In genomic region chr9:37332581-37332980, GRCh38 we compare ENCODE assay signal across 28 cellular contexts.
"Had no signal": no experiment of that assay in that cellular context is flagged by ENCODE, and none has a peak within 500 bp of the region (broad histone marks: within the 10 kb centered on the region; RNA-seq: fewer than 3 reads in every experiment).

No MANE protein-coding gene starts in this region.

- H3K36me3 Mint-ChIP-seq: mesothelial cell of epicardium; stimulated activated effector memory CD8-positive, alpha-beta T cell treated with anti-CD3 and anti-CD28 coated beads, Interleukin-12 subunit alpha, Interleukin-12 subunit beta, amount 100 ng/mL, for 72 hours had no signal

- H3K4me1 ChIP-seq: colonic mucosa, esophagus muscularis mucosa, foreskin keratinocyte, gastroesophageal sphincter, prostate gland, right atrium auricular region, sigmoid colon, tibial nerve, upper lobe of left lung, uterus had no signal

- H2AFZ ChIP-seq: hepatocyte had no signal

- H3K4me2 ChIP-seq: hepatocyte had no signal

- H3K27ac Mint-ChIP-seq: dendritic cell treated with granulocyte-macrophage colony-stimulating factor and Interleukin-4, amounts not matched to agents 40 ng/mL and 50 ng/mL, for 4 days; endodermal cell; mesothelial cell of epicardium; naive thymus-derived CD4-positive, alpha-beta T cell; nephron progenitor cell; stimulated activated effector memory CD8-positive, alpha-beta T cell treated with anti-CD3 and anti-CD28 coated beads, Interleukin-12 subunit alpha, Interleukin-12 subunit beta, amount 100 ng/mL, for 72 hours; stimulated activated naive CD8-positive, alpha-beta T cell treated with anti-CD3 and anti-CD28 coated beads, Interleukin-15, Interleukin-2, amounts not matched to agents 100 ng/mL and 50 ng/mL, for 24 hours had no signal

- H3K27ac ChIP-seq: colonic mucosa, epithelial cell of prostate, esophagus muscularis mucosa, foreskin keratinocyte, gastroesophageal sphincter, heart left ventricle, hepatocyte, prostate gland, right atrium auricular region, sigmoid colon, thoracic aorta, tibial nerve, upper lobe of left lung, uterus had no signal

- ATAC-seq: foreskin keratinocyte; gastroesophageal sphincter; heart left ventricle; left lobe of liver; naive thymus-derived CD4-positive, alpha-beta T cell; stimulated activated effector memory CD8-positive, alpha-beta T cell treated with anti-CD3 and anti-CD28 coated beads, Interleukin-12 subunit alpha, Interleukin-12 subunit beta, amount 100 ng/mL, for 72 hours had no signal

- DNase-seq: colonic mucosa; effector CD8-positive, alpha-beta T cell; endodermal cell; foreskin keratinocyte; heart left ventricle; kidney; naive thymus-derived CD4-positive, alpha-beta T cell; nephron progenitor cell; nucleus accumbens; sigmoid colon; stimulated activated CD4-positive, alpha-beta T cell treated with anti-CD3 and anti-CD28 coated beads, Interleukin-2, amount 100 ng/mL, for 24 hours; stimulated activated CD4-positive, alpha-beta T cell treated with anti-CD3 and anti-CD28 coated beads, Interleukin-4, amount 100 ng/mL, for 24 hours; upper lobe of left lung; uterus had no signal

- H3K79me2 ChIP-seq: hepatocyte had no signal

- H3K9me3 ChIP-seq: colonic mucosa, esophagus muscularis mucosa, gastroesophageal sphincter, heart left ventricle, prostate gland, right atrium auricular region, sigmoid colon, thoracic aorta, tibial nerve, upper lobe of left lung, uterus had no signal

- H3K27me3 ChIP-seq: colonic mucosa, esophagus muscularis mucosa, foreskin keratinocyte, gastroesophageal sphincter, heart left ventricle, hepatocyte, right atrium auricular region, sigmoid colon, tibial nerve, upper lobe of left lung, uterus had no signal

- H3K4me3 ChIP-seq: colonic mucosa, esophagus muscularis mucosa, gastroesophageal sphincter, heart left ventricle, hepatocyte, lung, prostate gland, right atrium auricular region, sigmoid colon, thoracic aorta, tibial nerve, upper lobe of left lung, uterus had no signal

- H3K27me3 Mint-ChIP-seq: dendritic cell treated with granulocyte-macrophage colony-stimulating factor and Interleukin-4, amounts not matched to agents 40 ng/mL and 50 ng/mL, for 4 days; naive thymus-derived CD4-positive, alpha-beta T cell; stimulated activated naive CD8-positive, alpha-beta T cell treated with anti-CD3 and anti-CD28 coated beads, Interleukin-15, Interleukin-2, amounts not matched to agents 100 ng/mL and 50 ng/mL, for 24 hours had no signal

- H3K4me1 Mint-ChIP-seq: endodermal cell; mesothelial cell of epicardium; stimulated activated effector memory CD8-positive, alpha-beta T cell treated with anti-CD3 and anti-CD28 coated beads, Interleukin-12 subunit alpha, Interleukin-12 subunit beta, amount 100 ng/mL, for 72 hours had no signal

- H3K4me3 Mint-ChIP-seq: dendritic cell treated with granulocyte-macrophage colony-stimulating factor and Interleukin-4, amounts not matched to agents 40 ng/mL and 50 ng/mL, for 4 days; endodermal cell; mesothelial cell of epicardium; naive thymus-derived CD4-positive, alpha-beta T cell; nephron progenitor cell; stimulated activated effector memory CD8-positive, alpha-beta T cell treated with anti-CD3 and anti-CD28 coated beads, Interleukin-12 subunit alpha, Interleukin-12 subunit beta, amount 100 ng/mL, for 72 hours; stimulated activated naive CD8-positive, alpha-beta T cell treated with anti-CD3 and anti-CD28 coated beads, Interleukin-15, Interleukin-2, amounts not matched to agents 100 ng/mL and 50 ng/mL, for 24 hours had no signal

- H3K9me3 Mint-ChIP-seq: dendritic cell treated with granulocyte-macrophage colony-stimulating factor and Interleukin-4, amounts not matched to agents 40 ng/mL and 50 ng/mL, for 4 days; endodermal cell; mesothelial cell of epicardium; naive thymus-derived CD4-positive, alpha-beta T cell; nephron progenitor cell; stimulated activated effector memory CD8-positive, alpha-beta T cell treated with anti-CD3 and anti-CD28 coated beads, Interleukin-12 subunit alpha, Interleukin-12 subunit beta, amount 100 ng/mL, for 72 hours; stimulated activated naive CD8-positive, alpha-beta T cell treated with anti-CD3 and anti-CD28 coated beads, Interleukin-15, Interleukin-2, amounts not matched to agents 100 ng/mL and 50 ng/mL, for 24 hours had no signal

- H3K36me3 ChIP-seq: colonic mucosa, gastroesophageal sphincter, prostate gland, right atrium auricular region, sigmoid colon, thoracic aorta, tibial nerve, upper lobe of left lung, uterus had no signal
